ENCODE assay signal across 1 cellular context in the genomic region with DNA sequence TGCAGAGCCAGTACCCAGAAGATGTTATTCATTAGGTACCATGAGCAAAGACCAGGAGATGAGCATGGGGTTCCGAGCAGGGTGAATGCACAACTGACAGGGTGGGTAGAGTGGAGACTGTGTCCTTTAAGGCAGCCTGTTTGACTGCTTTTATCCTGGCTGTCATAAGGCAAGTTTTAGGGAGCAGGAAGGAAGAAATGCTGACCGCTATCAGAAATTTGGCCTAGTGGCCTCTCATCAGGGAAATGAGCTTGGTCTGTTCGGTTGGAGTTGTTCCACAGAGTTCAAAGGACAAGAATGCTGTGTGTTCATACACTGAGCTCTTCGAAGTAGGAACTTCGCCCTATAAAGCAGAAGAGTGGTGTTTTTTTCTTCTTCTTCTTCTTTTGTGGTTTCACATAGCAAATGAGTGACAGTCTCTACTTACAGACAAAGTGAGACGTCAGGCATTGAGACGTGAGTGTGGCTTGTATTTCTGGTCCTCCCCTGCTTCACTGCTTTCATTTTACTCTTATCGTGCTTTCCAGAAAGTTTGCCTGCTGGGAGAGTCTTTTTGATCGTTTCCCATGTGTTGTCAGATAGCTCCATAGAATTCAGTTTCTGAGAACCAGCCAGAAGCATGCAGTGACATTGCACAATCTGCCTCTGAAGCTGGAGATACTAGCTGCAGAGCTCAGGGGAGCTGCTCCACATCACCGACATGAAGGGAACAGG.
TF ChIP-seq lines count a peak whose summit lies in the region.

A gene with protein sequence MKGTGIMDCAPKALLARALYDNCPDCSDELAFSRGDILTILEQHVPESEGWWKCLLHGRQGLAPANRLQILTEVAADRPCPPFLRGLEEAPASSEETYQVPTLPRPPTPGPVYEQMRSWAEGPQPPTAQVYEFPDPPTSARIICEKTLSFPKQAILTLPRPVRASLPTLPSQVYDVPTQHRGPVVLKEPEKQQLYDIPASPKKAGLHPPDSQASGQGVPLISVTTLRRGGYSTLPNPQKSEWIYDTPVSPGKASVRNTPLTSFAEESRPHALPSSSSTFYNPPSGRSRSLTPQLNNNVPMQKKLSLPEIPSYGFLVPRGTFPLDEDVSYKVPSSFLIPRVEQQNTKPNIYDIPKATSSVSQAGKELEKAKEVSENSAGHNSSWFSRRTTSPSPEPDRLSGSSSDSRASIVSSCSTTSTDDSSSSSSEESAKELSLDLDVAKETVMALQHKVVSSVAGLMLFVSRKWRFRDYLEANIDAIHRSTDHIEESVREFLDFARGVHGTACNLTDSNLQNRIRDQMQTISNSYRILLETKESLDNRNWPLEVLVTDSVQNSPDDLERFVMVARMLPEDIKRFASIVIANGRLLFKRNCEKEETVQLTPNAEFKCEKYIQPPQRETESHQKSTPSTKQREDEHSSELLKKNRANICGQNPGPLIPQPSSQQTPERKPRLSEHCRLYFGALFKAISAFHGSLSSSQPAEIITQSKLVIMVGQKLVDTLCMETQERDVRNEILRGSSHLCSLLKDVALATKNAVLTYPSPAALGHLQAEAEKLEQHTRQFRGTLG (plus strand): TSS at position 502 of the 714 bp plus-strand sequence. CDS start 199 bp downstream, at position 701.

TF ChIP-seq in K562, 482 proteins besides CTCF, POLR2A, EP300 and RAD21 (continued from another document and continues in another):
- TF ChIP-seq, protein P1, sequence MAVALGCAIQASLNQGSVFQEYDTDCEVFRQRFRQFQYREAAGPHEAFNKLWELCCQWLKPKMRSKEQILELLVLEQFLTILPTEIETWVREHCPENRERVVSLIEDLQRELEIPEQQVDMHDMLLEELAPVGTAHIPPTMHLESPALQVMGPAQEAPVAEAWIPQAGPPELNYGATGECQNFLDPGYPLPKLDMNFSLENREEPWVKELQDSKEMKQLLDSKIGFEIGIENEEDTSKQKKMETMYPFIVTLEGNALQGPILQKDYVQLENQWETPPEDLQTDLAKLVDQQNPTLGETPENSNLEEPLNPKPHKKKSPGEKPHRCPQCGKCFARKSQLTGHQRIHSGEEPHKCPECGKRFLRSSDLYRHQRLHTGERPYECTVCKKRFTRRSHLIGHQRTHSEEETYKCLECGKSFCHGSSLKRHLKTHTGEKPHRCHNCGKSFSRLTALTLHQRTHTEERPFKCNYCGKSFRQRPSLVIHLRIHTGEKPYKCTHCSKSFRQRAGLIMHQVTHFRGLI (CRISPR knock-in tag; IDR thresholded peaks at IDR 0.05), result 0 out of 2 replicates have a peak, but pooled peaks have one; percentile 57
- TF ChIP-seq, protein P2, sequence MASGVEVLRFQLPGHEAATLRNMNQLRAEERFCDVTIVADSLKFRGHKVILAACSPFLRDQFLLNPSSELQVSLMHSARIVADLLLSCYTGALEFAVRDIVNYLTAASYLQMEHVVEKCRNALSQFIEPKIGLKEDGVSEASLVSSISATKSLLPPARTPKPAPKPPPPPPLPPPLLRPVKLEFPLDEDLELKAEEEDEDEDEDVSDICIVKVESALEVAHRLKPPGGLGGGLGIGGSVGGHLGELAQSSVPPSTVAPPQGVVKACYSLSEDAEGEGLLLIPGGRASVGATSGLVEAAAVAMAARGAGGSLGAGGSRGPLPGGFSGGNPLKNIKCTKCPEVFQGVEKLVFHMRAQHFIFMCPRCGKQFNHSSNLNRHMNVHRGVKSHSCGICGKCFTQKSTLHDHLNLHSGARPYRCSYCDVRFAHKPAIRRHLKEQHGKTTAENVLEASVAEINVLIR (CRISPR knock-in tag; IDR thresholded peaks at IDR 0.05), result 0 out of 2 replicates have a peak, but pooled peaks have one; percentile 49
- TF ChIP-seq MTA1 (IDR thresholded peaks at IDR 0.05; ENCODE audit: borderline replicate concordance), result peak; percentile 71; the same call in 1 of the 2 replicates
- TF ChIP-seq NCOA6 (IDR thresholded peaks at IDR 0.05), result peak; percentile 40; the same call in 1 of the 2 replicates
- TF ChIP-seq CEBPB (tag; IDR thresholded peaks at IDR 0.05), result peak; percentile 100
- TF ChIP-seq, protein P3, sequence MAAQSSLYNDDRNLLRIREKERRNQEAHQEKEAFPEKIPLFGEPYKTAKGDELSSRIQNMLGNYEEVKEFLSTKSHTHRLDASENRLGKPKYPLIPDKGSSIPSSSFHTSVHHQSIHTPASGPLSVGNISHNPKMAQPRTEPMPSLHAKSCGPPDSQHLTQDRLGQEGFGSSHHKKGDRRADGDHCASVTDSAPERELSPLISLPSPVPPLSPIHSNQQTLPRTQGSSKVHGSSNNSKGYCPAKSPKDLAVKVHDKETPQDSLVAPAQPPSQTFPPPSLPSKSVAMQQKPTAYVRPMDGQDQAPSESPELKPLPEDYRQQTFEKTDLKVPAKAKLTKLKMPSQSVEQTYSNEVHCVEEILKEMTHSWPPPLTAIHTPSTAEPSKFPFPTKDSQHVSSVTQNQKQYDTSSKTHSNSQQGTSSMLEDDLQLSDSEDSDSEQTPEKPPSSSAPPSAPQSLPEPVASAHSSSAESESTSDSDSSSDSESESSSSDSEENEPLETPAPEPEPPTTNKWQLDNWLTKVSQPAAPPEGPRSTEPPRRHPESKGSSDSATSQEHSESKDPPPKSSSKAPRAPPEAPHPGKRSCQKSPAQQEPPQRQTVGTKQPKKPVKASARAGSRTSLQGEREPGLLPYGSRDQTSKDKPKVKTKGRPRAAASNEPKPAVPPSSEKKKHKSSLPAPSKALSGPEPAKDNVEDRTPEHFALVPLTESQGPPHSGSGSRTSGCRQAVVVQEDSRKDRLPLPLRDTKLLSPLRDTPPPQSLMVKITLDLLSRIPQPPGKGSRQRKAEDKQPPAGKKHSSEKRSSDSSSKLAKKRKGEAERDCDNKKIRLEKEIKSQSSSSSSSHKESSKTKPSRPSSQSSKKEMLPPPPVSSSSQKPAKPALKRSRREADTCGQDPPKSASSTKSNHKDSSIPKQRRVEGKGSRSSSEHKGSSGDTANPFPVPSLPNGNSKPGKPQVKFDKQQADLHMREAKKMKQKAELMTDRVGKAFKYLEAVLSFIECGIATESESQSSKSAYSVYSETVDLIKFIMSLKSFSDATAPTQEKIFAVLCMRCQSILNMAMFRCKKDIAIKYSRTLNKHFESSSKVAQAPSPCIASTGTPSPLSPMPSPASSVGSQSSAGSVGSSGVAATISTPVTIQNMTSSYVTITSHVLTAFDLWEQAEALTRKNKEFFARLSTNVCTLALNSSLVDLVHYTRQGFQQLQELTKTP (IDR thresholded peaks at IDR 0.05; ENCODE audit: low read depth in 1 of 2, partially characterized antibody in 2 of 2), result peak in 1 of 2 experiments; percentile 94
- peak; percentile 68; the same call in 1 of the 2 replicates for TF ChIP-seq ZNF274 (IDR thresholded peaks at IDR 0.05; ENCODE audit: borderline replicate concordance, low read depth, low read length)
- TF ChIP-seq, protein P4, sequence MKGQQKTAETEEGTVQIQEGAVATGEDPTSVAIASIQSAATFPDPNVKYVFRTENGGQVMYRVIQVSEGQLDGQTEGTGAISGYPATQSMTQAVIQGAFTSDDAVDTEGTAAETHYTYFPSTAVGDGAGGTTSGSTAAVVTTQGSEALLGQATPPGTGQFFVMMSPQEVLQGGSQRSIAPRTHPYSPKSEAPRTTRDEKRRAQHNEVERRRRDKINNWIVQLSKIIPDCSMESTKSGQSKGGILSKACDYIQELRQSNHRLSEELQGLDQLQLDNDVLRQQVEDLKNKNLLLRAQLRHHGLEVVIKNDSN (CRISPR knock-in tag; IDR thresholded peaks at IDR 0.05), result no peak
- TF ChIP-seq CBX8 (IDR thresholded peaks at IDR 0.05; ENCODE audit: borderline replicate concordance, extremely low read depth, low read depth, low read length, poor library complexity, severe bottlenecking), result no peak
- TF ChIP-seq JUND (IDR thresholded peaks at IDR 0.05; ENCODE audit: borderline replicate concordance, low read depth, low read length), result peak; percentile 88
- peak; percentile 80; the same call in 1 of the 3 replicates for TF ChIP-seq JUND (tag; IDR thresholded peaks at IDR 0.05; ENCODE audit: borderline replicate concordance, low read depth, low read length)
- TF ChIP-seq MAZ (CRISPR knock-in tag; conservative IDR thresholded peaks at IDR 0.05 in 1 of 2, IDR thresholded peaks at IDR 0.05 in 1 of 2), result peak in 1 of 2 experiments; percentile 58; a peak in 2 of 4 replicates
- no peak for TF ChIP-seq HSF4 (CRISPR knock-in tag; IDR thresholded peaks at IDR 0.05; ENCODE audit: borderline replicate concordance)
- peak; percentile 91 to 97 for TF ChIP-seq TBL1XR1 (IDR thresholded peaks at IDR 0.05; ENCODE audit: low read length in 2 of 2)
- TF ChIP-seq POLR3G (IDR thresholded peaks at IDR 0.05; ENCODE audit: extremely low read depth, insufficient read length, insufficient replicate concordance), result no peak
- TF ChIP-seq, protein P5, sequence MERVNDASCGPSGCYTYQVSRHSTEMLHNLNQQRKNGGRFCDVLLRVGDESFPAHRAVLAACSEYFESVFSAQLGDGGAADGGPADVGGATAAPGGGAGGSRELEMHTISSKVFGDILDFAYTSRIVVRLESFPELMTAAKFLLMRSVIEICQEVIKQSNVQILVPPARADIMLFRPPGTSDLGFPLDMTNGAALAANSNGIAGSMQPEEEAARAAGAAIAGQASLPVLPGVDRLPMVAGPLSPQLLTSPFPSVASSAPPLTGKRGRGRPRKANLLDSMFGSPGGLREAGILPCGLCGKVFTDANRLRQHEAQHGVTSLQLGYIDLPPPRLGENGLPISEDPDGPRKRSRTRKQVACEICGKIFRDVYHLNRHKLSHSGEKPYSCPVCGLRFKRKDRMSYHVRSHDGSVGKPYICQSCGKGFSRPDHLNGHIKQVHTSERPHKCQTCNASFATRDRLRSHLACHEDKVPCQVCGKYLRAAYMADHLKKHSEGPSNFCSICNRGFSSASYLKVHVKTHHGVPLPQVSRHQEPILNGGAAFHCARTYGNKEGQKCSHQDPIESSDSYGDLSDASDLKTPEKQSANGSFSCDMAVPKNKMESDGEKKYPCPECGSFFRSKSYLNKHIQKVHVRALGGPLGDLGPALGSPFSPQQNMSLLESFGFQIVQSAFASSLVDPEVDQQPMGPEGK (CRISPR knock-in tag; IDR thresholded peaks at IDR 0.05; ENCODE audit: borderline replicate concordance), result no peak
- no peak for TF ChIP-seq ZNF830 (CRISPR knock-in tag; IDR thresholded peaks at IDR 0.05)
- no peak for TF ChIP-seq BRCA1 (IDR thresholded peaks at IDR 0.05)
- TF ChIP-seq BRCA1 (CRISPR knock-in tag; IDR thresholded peaks at IDR 0.05), result no peak
- TF ChIP-seq ADNP (tag; IDR thresholded peaks at IDR 0.05), result no peak
- TF ChIP-seq, protein P6, sequence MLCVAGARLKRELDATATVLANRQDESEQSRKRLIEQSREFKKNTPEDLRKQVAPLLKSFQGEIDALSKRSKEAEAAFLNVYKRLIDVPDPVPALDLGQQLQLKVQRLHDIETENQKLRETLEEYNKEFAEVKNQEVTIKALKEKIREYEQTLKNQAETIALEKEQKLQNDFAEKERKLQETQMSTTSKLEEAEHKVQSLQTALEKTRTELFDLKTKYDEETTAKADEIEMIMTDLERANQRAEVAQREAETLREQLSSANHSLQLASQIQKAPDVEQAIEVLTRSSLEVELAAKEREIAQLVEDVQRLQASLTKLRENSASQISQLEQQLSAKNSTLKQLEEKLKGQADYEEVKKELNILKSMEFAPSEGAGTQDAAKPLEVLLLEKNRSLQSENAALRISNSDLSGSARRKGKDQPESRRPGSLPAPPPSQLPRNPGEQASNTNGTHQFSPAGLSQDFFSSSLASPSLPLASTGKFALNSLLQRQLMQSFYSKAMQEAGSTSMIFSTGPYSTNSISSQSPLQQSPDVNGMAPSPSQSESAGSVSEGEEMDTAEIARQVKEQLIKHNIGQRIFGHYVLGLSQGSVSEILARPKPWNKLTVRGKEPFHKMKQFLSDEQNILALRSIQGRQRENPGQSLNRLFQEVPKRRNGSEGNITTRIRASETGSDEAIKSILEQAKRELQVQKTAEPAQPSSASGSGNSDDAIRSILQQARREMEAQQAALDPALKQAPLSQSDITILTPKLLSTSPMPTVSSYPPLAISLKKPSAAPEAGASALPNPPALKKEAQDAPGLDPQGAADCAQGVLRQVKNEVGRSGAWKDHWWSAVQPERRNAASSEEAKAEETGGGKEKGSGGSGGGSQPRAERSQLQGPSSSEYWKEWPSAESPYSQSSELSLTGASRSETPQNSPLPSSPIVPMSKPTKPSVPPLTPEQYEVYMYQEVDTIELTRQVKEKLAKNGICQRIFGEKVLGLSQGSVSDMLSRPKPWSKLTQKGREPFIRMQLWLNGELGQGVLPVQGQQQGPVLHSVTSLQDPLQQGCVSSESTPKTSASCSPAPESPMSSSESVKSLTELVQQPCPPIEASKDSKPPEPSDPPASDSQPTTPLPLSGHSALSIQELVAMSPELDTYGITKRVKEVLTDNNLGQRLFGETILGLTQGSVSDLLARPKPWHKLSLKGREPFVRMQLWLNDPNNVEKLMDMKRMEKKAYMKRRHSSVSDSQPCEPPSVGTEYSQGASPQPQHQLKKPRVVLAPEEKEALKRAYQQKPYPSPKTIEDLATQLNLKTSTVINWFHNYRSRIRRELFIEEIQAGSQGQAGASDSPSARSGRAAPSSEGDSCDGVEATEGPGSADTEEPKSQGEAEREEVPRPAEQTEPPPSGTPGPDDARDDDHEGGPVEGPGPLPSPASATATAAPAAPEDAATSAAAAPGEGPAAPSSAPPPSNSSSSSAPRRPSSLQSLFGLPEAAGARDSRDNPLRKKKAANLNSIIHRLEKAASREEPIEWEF (CRISPR knock-in tag; IDR thresholded peaks at IDR 0.05), result no peak
- TF ChIP-seq ZNF224 (CRISPR knock-in tag; IDR thresholded peaks at IDR 0.05), result no peak
- TF ChIP-seq, protein P7, sequence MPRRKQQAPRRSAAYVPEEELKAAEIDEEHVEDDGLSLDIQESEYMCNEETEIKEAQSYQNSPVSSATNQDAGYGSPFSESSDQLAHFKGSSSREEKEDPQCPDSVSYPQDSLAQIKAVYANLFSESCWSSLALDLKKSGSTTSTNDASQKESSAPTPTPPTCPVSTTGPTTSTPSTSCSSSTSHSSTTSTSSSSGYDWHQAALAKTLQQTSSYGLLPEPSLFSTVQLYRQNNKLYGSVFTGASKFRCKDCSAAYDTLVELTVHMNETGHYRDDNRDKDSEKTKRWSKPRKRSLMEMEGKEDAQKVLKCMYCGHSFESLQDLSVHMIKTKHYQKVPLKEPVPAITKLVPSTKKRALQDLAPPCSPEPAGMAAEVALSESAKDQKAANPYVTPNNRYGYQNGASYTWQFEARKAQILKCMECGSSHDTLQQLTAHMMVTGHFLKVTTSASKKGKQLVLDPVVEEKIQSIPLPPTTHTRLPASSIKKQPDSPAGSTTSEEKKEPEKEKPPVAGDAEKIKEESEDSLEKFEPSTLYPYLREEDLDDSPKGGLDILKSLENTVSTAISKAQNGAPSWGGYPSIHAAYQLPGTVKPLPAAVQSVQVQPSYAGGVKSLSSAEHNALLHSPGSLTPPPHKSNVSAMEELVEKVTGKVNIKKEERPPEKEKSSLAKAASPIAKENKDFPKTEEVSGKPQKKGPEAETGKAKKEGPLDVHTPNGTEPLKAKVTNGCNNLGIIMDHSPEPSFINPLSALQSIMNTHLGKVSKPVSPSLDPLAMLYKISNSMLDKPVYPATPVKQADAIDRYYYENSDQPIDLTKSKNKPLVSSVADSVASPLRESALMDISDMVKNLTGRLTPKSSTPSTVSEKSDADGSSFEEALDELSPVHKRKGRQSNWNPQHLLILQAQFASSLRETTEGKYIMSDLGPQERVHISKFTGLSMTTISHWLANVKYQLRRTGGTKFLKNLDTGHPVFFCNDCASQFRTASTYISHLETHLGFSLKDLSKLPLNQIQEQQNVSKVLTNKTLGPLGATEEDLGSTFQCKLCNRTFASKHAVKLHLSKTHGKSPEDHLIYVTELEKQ (CRISPR knock-in tag; IDR thresholded peaks at IDR 0.05), result no peak
- TF ChIP-seq, protein P8, sequence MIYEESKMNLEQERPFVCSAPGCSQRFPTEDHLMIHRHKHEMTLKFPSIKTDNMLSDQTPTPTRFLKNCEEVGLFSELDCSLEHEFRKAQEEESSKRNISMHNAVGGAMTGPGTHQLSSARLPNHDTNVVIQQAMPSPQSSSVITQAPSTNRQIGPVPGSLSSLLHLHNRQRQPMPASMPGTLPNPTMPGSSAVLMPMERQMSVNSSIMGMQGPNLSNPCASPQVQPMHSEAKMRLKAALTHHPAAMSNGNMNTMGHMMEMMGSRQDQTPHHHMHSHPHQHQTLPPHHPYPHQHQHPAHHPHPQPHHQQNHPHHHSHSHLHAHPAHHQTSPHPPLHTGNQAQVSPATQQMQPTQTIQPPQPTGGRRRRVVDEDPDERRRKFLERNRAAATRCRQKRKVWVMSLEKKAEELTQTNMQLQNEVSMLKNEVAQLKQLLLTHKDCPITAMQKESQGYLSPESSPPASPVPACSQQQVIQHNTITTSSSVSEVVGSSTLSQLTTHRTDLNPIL (CRISPR knock-in tag; IDR thresholded peaks at IDR 0.05), result no peak
- peak; percentile 86; the same call in 1 of the 2 replicates for TF ChIP-seq GATAD2B (IDR thresholded peaks at IDR 0.05; ENCODE audit: borderline replicate concordance)
